ENCODE assay signal across 31 cellular contexts in the genomic region with DNA sequence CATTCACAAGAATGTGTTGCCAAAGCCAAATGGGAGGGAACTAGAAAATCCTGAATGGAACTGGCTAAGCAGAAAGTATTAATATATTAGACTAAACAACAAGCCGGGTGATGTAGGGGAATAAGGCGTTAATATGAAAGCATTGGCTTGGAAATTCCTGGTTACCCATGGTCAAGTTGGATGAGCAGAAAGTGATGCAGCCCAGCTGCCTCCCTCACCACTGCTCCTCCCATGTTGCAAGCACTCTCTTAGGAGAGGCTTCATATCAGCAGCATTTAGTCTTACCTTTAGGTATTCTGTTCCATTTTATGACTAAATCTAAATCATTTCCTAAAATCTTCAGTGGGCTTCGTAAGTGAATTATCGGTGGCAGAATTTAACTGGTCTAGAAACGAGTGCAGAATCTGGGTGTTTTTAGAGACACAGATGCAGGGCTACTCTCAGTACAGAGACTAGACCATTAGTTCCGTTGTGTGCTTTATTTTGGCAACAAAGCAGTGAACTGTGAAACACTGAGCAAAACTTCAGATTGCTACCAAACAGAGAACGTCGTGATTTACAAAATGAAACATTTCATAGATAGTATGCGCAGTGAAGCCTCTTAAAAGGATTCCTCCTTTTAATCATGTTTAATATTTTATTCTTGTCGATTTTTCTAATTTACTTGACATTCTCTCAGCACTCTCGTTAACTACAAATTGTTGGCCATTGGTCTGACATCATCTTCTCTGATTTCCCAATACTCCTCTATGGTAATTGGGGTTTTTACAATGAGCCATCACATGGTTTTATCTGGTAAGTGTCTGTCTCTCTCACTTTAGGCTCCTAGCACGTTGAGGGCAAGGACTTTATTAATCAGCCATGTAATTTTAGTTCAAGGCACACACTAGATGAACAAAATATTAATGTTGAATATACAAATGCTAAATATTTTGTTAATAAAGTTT. TPM values are rescaled to one million over a fixed set of nuclear protein-coding genes. Genes with fewer than 3 reads are reported as not detected.
DNase-seq lines count a peak whose midpoint lies in the region; ATAC-seq and TF ChIP-seq lines count a peak whose summit lies in the region.
"Had no signal": no experiment of that assay in that cellular context is flagged by ENCODE, and none has a peak within 500 bp of the region (broad histone marks: within the 10 kb centered on the region; RNA-seq: fewer than 3 reads in every experiment).

No MANE protein-coding gene starts in this region.

- H3K4me2 ChIP-seq in SU-DHL-6 (ENCODE audit: low read depth, low read length, poor library complexity, severe bottlenecking): peak overlapping the region; percentile 35

- H3K9ac ChIP-seq in SU-DHL-6 (ENCODE audit: low read length): no peak overlapping the region

- H3K27ac Mint-ChIP-seq in nephron progenitor cell: peak overlapping the region; percentile 16
- H3K27ac Mint-ChIP-seq: activated CD8-positive, alpha-beta T cell treated with anti-CD3 and anti-CD28 coated beads for 36 hours; stimulated activated memory B cell treated with anti-CD40 and anti-IgM and Interleukin-4, amounts not matched to agents 10 μg/mL and 1 μg/mL and 100 μg/mL, for 72 hours; T-helper 2 cell treated with Interferon-gamma antibody and Interleukin-4, amounts not matched to agents 5 μg/mL and 100 μg/mL, for 36 hours had no signal

- no peak overlapping the region for H3K4me3 Mint-ChIP-seq in nephron progenitor cell
- H3K4me3 Mint-ChIP-seq: activated CD8-positive, alpha-beta T cell treated with anti-CD3 and anti-CD28 coated beads for 36 hours; central memory CD8-positive, alpha-beta T cell; stimulated activated memory B cell treated with anti-CD40 and anti-IgM and Interleukin-4, amounts not matched to agents 10 μg/mL and 1 μg/mL and 100 μg/mL, for 72 hours; T-helper 2 cell treated with Interferon-gamma antibody and Interleukin-4, amounts not matched to agents 5 μg/mL and 100 μg/mL, for 36 hours had no signal

- no peaks in the 10 kb centered on the region for H3K36me3 ChIP-seq in SU-DHL-6 (ENCODE audit: low read length)
- H3K36me3 ChIP-seq: right atrium auricular region, spleen had no signal

- no peak overlapping the region for H3K27ac ChIP-seq in SU-DHL-6 (ENCODE audit: low read depth, low read length)
- H3K27ac ChIP-seq: C4-2B, right atrium auricular region, spleen had no signal

- no peak for TF ChIP-seq CTCF in GM12865 (IDR thresholded peaks at IDR 0.05; ENCODE audit: insufficient read depth, low read depth, low read length, missing control alignments)
- no peak for TF ChIP-seq CTCF in SU-DHL-6 (IDR thresholded peaks at IDR 0.05; ENCODE audit: insufficient read depth, low read length, poor library complexity, severe bottlenecking)
- no peak for TF ChIP-seq CTCF in nephron progenitor cell (IDR thresholded peaks at IDR 0.05)

- H3K27me3 Mint-ChIP-seq in nephron progenitor cell (ENCODE audit: low read depth, poor library complexity): no peaks in the 10 kb centered on the region
- H3K27me3 Mint-ChIP-seq: activated CD8-positive, alpha-beta T cell treated with anti-CD3 and anti-CD28 coated beads for 36 hours; central memory CD8-positive, alpha-beta T cell; stimulated activated memory B cell treated with anti-CD40 and anti-IgM and Interleukin-4, amounts not matched to agents 10 μg/mL and 1 μg/mL and 100 μg/mL, for 72 hours had no signal

- H3K36me3 Mint-ChIP-seq in nephron progenitor cell (ENCODE audit: low read depth): no peaks in the 10 kb centered on the region
- H3K36me3 Mint-ChIP-seq: stimulated activated memory B cell treated with anti-CD40 and anti-IgM and Interleukin-4, amounts not matched to agents 10 μg/mL and 1 μg/mL and 100 μg/mL, for 72 hours had no signal

- H3F3A ChIP-seq in SU-DHL-6 (ENCODE audit: insufficient read depth): no peaks in the 10 kb centered on the region

- no peaks in the 10 kb centered on the region for H3K9me3 ChIP-seq in SU-DHL-6 (ENCODE audit: insufficient read depth, low read length)
- H3K9me3 ChIP-seq: right atrium auricular region, spleen had no signal

- H3K9me3 Mint-ChIP-seq in nephron progenitor cell: no peaks in the 10 kb centered on the region
- H3K9me3 Mint-ChIP-seq: activated CD8-positive, alpha-beta T cell treated with anti-CD3 and anti-CD28 coated beads for 36 hours; stimulated activated memory B cell treated with anti-CD40 and anti-IgM and Interleukin-4, amounts not matched to agents 10 μg/mL and 1 μg/mL and 100 μg/mL, for 72 hours; T-helper 2 cell treated with Interferon-gamma antibody and Interleukin-4, amounts not matched to agents 5 μg/mL and 100 μg/mL, for 36 hours had no signal

- no peaks in the 10 kb centered on the region for H3K27me3 ChIP-seq in SU-DHL-6 (ENCODE audit: low read length)
- H3K27me3 ChIP-seq: dorsolateral prefrontal cortex, right atrium auricular region, spleen had no signal

- H2AFZ ChIP-seq in SU-DHL-6 (ENCODE audit: low read depth, low read length, severe bottlenecking): peak overlapping the region; percentile 20

- H3K9me2 ChIP-seq in SU-DHL-6 (replicated peaks; ENCODE audit: insufficient read depth, low read length): no peaks in the 10 kb centered on the region

- no peaks in the 10 kb centered on the region for H4K20me1 ChIP-seq in SU-DHL-6 (ENCODE audit: low read depth, low read length)

- intact Hi-C loops in posterior vena cava (cut with DNase I): no loop called here

- DNase-seq in GM12865 (ENCODE audit: low read depth) (peak; percentile 37), nephron progenitor cell (no peak), NCI-H1436 treated with DMSO at 0.1 percent for 48 hours (lab: John Stamatoyannopoulos, UW) (no peak), posterior vena cava (ENCODE audit: low spot score) (no peak), T1000 (lab: John Stamatoyannopoulos, UW) (no peak)
- DNase-seq: ACHN; activated CD8-positive, alpha-beta T cell treated with anti-CD3 and anti-CD28 coated beads for 36 hours; activated effector memory CD4-positive, alpha-beta T cell treated with anti-CD3 and anti-CD28 coated beads, Interleukin-2, amount 50 U/mL, for 16 hours; DND-41; dorsolateral prefrontal cortex; head of caudate nucleus; kidney glomerular epithelial cell; mesenchymal stem cell; MM.1S; NCI-H1694 treated with DMSO at 0.1 percent for 48 hours; NCI-H2171; NCI-H524; spleen; stimulated activated CD4-positive, alpha-beta T cell treated with anti-CD3 and anti-CD28 coated beads, Interleukin-2, amount 100 ng/mL, for 48 hours had no signal

- H3K4me3 ChIP-seq in GM12865 (ENCODE audit: low read depth, low read length): no peak overlapping the region
- peak overlapping the region; percentile 13 for H3K4me3 ChIP-seq in SU-DHL-6 (ENCODE audit: insufficient read depth, low read length, poor library complexity, severe bottlenecking)
- H3K4me3 ChIP-seq: K562, right atrium auricular region, spleen had no signal

- ATAC-seq in HG03025 (IDR thresholded peaks at IDR 0.05; ENCODE audit: low FRiP score, unreplicated experiment): peak; percentile 60
- ATAC-seq in GM21619 (IDR thresholded peaks at IDR 0.05; ENCODE audit: unreplicated experiment): no peak
- ATAC-seq: activated CD4-positive, CD25-positive, alpha-beta regulatory T cell treated with anti-CD3 and anti-CD28 coated beads, Interleukin-2, amount 50 U/mL, for 24 hours; activated CD8-positive, alpha-beta T cell treated with anti-CD3 and anti-CD28 coated beads for 36 hours; K562; SK-N-SH treated with all-trans-retinoic acid at 6 μM for 48 hours; stimulated activated memory B cell treated with anti-CD40 and anti-IgM and Interleukin-4, amounts not matched to agents 10 μg/mL and 1 μg/mL and 100 μg/mL, for 72 hours had no signal

- peaks cover 26% of the 10 kb centered on the region for H3K4me1 Mint-ChIP-seq in nephron progenitor cell
- H3K4me1 Mint-ChIP-seq: central memory CD8-positive, alpha-beta T cell; stimulated activated memory B cell treated with anti-CD40 and anti-IgM and Interleukin-4, amounts not matched to agents 10 μg/mL and 1 μg/mL and 100 μg/mL, for 72 hours had no signal

- no peaks in the 10 kb centered on the region for H3K79me2 ChIP-seq in SU-DHL-6 (ENCODE audit: insufficient read depth, low read length)

RNA-seq across cellular contexts. Expression of a gene that starts 22.0 kb away (rescaled TPM):
- 10 to 100 TPM; 16.8 to 18.8 TPM for total RNA-seq in posterior vena cava
- total RNA-seq: activated CD8-positive, alpha-beta T cell treated with anti-CD3 and anti-CD28 coated beads for 36 hours; HT-29 had no signal
